25 cellular contexts compared by ENCODE assay signal in genomic region chr10:78910476-78910875, GRCh38.
A peak's percentile ranks its signal among the peaks of the same experiment; 100 is the strongest.
DNase-seq lines count a peak whose midpoint lies in the region; ATAC-seq, FAIRE-seq and TF ChIP-seq lines count a peak whose summit lies in the region.
"Had no signal": no experiment of that assay in that cellular context is flagged by ENCODE, and none has a peak within 500 bp of the region (broad histone marks: within the 10 kb centered on the region; RNA-seq: fewer than 3 reads in every experiment).

No MANE protein-coding gene starts in this region.

- H2BK12ac ChIP-seq in H1 (ENCODE audit: low read depth, low read length) (0 out of 2 replicates have a peak overlapping the region, but pooled peaks have one; percentile 33), neuronal stem cell (ENCODE audit: low read length) (no peak overlapping the region)

- H3K9ac ChIP-seq in H1 (replicated peaks in 1 of 4; ENCODE audit: extremely low read depth in 1 of 4, low read depth in 3 of 4, low read length in 3 of 4) (no peak overlapping the region), neuronal stem cell (ENCODE audit: low read depth, low read length, poor library complexity) (no peak overlapping the region)
- H3K9ac ChIP-seq: BLaER1 treated with 17β-estradiol and CSF1 and Interleukin-3, amounts not matched to agents 10 nM and 100 nM had no signal

- H2BK5ac ChIP-seq in H1 (ENCODE audit: low read depth, low read length) (no peak overlapping the region), neuronal stem cell (ENCODE audit: low read length) (no peak overlapping the region)

- H2AFZ ChIP-seq in H1 (ENCODE audit: low read length) (no peak overlapping the region), neuronal stem cell (ENCODE audit: low read length) (no peak overlapping the region)

- H3K27ac ChIP-seq in C4-2B (peak overlapping the region; percentile 34; the same call in 1 of the 2 replicates), H1 (ENCODE audit: low read depth, low read length) (no peak overlapping the region), neuronal stem cell (replicated peaks; ENCODE audit: low read length) (no peak overlapping the region), sigmoid colon (no peak overlapping the region), spleen (no peak overlapping the region)
- H3K27ac ChIP-seq: 22Rv1; A549; BLaER1 treated with 17β-estradiol and CSF1 and Interleukin-3, amounts not matched to agents 10 nM and 100 nM had no signal

- H2BK15ac ChIP-seq in H1 (ENCODE audit: low read length) = peak overlapping the region; percentile 37; the same call in 1 of the 2 replicates
- peak overlapping the region; percentile 66 for H2BK15ac ChIP-seq in neuronal stem cell (ENCODE audit: low read length)

- H2AK5ac ChIP-seq in H1 (ENCODE audit: low read depth, low read length) = no peak overlapping the region
- H2AK5ac ChIP-seq in neuronal stem cell (ENCODE audit: low read depth, low read length) = peak overlapping the region; percentile 76

- CTCF ChIA-PET in H1 (lab: Charles Lee; ENCODE audit: partially characterized antibody) = interaction anchor here (1.2 to 1.9 kb wide), 2 partner anchors 8 to 57 kb away, joined by 3 to 6 read pairs; no protein-coding TSS in a partner anchor

- H3K14ac ChIP-seq in H1 (ENCODE audit: insufficient read length) (no peak overlapping the region), neuronal stem cell (ENCODE audit: low read length) (no peak overlapping the region)

- no peak overlapping the region for H2BK120ac ChIP-seq in H1 (replicated peaks; ENCODE audit: low read depth, low read length)
- H2BK120ac ChIP-seq in neuronal stem cell (ENCODE audit: low read depth, low read length) = no peak overlapping the region

- FAIRE-seq in H1 (lab: Jason Lieb, UNC) (no peak), urothelium cell line (lab: Jason Lieb, UNC) (no peak)
- FAIRE-seq: A549, GM12891, GM19239 had no signal

- H3K4me2 ChIP-seq in H1 (ENCODE audit: insufficient read depth in 1 of 2, low read depth in 2 of 2, low read length in 2 of 2) (no peak overlapping the region), neuronal stem cell (ENCODE audit: insufficient read depth, low read length, poor library complexity, severe bottlenecking) (no peak overlapping the region)
- H3K4me2 ChIP-seq: A549; BLaER1 treated with 17β-estradiol and CSF1 and Interleukin-3, amounts not matched to agents 10 nM and 100 nM had no signal

- H3K79me1 ChIP-seq in H1 (ENCODE audit: low read depth, low read length) (no peaks in the 10 kb centered on the region), neuronal stem cell (ENCODE audit: low read depth, low read length) (no peaks in the 10 kb centered on the region)

- no peak for DNase-seq in H1 (ENCODE audit: low read depth in 1 of 2, low spot score in 2 of 2)
- DNase-seq in neuronal stem cell (ENCODE audit: low spot score) = no peak
- DNase-seq in sigmoid colon = peak; percentile 36
- DNase-seq in spleen = no peak
- no peak for DNase-seq in urothelium cell line (ENCODE audit: low spot score)
- DNase-seq in cerebellar nuclear complex (lab: John Stamatoyannopoulos, UW) = no peak
- DNase-seq: AML-193; CD4-positive, alpha-beta memory T cell; CD4-positive, CD25-positive, alpha-beta regulatory T cell; CD8-positive, alpha-beta memory T cell; COR-L47; DMS 273 treated with DMSO at 0.1 percent for 48 hours; DMS153; DMS53; DMS79; DND-41; EL; GF-D8 had no signal

- H3K23ac ChIP-seq in H1 (ENCODE audit: insufficient read length) = no peak overlapping the region
- H3K23ac ChIP-seq in neuronal stem cell (ENCODE audit: low read depth, low read length, poor library complexity) = no peak overlapping the region

- TF ChIP-seq RAD21 in H1 (IDR thresholded peaks at IDR 0.05 in 1 of 2, conservative IDR thresholded peaks at IDR 0.05 in 1 of 2; ENCODE audit: low read depth in 2 of 2, low read length in 2 of 2) = no peak

- H3K4ac ChIP-seq in H1 (replicated peaks; ENCODE audit: insufficient read length, low read depth, low read length) (no peak overlapping the region), neuronal stem cell (ENCODE audit: low read length) (no peak overlapping the region)

- WGBS in H1 (ENCODE audit: extremely low coverage in 1 of 2, insufficient coverage in 1 of 2, insufficient read length in 1 of 2, insufficient replicate concordance in 2 of 2, low coverage in 1 of 2, low lambda C conversion rate in 2 of 2, missing lambda C conversion rate in 1 of 2), 2 experiments = 88% methylated on average over 2 of the region's 2 CpGs; no CpG with 5 or more reads in 1 of the 2 experiments
- no CpG with 5 or more reads among the region's 2 CpGs for WGBS in neuronal stem cell (ENCODE audit: extremely low coverage in 2 of 2, insufficient read length in 2 of 2, insufficient replicate concordance in 1 of 2), 2 donors
- 89 to 90% methylated on average over 2 of the region's 2 CpGs for WGBS in sigmoid colon, 2 donors
- 83 to 98% (median 94%) methylated on average over 2 of the region's 2 CpGs for WGBS in spleen, 5 donors

- TF ChIP-seq CTCF in C4-2B (conservative IDR thresholded peaks at IDR 0.05) (no peak), H1 (IDR thresholded peaks at IDR 0.05; ENCODE audit: control extremely low read depth in 1 of 3, insufficient read depth in 1 of 3, low read depth in 1 of 3, low read length in 3 of 3) (no peak), sigmoid colon (IDR thresholded peaks at IDR 0.05) (no peak), spleen (IDR thresholded peaks at IDR 0.05 in 8 of 11, conservative IDR thresholded peaks at IDR 0.05 in 3 of 11) (no peak)

- intact Hi-C loops in sigmoid colon (cut with DNase I) = no loop called here
- intact Hi-C loops in spleen (cut with DNase I; ENCODE audit: low total_unique reads) = no loop called here

- H3K23me2 ChIP-seq in H1 (ENCODE audit: low read depth, low read length) = no peaks in the 10 kb centered on the region

- H3K9me3 ChIP-seq in H1 (ENCODE audit: insufficient read depth in 2 of 2, low read depth in 1 of 2, low read length in 1 of 2) (no peaks in the 10 kb centered on the region), neuronal stem cell (replicated peaks in 1 of 2; ENCODE audit: control insufficient read depth in 2 of 2, insufficient read depth in 1 of 2, low read depth in 1 of 2, low read length in 2 of 2) (no peaks in the 10 kb centered on the region), sigmoid colon (no peaks in the 10 kb centered on the region), spleen (no peaks in the 10 kb centered on the region)
- H3K9me3 ChIP-seq: A549; BLaER1 treated with 17β-estradiol and CSF1 and Interleukin-3, amounts not matched to agents 10 nM and 100 nM had no signal

- H3K4me1 ChIP-seq in H1 (replicated peaks in 1 of 4; ENCODE audit: control insufficient read depth in 3 of 4, insufficient read depth in 4 of 4, low read length in 3 of 4) = peaks cover 8 to 29% (median 21%) of the 10 kb centered on the region in 4 experiments
- peaks cover 34 to 46% of the 10 kb centered on the region in 2 donors for H3K4me1 ChIP-seq in neuronal stem cell (ENCODE audit: control insufficient read depth in 2 of 2, insufficient read depth in 1 of 2, low read depth in 1 of 2, low read length in 2 of 2)
- H3K4me1 ChIP-seq in sigmoid colon = peaks cover 0 to 8% (median 3%) of the 10 kb centered on the region in 4 donors
- H3K4me1 ChIP-seq in spleen = peaks cover 0 to 43% (median 9%) of the 10 kb centered on the region in 6 donors
- H3K4me1 ChIP-seq: A549 had no signal

- H4K91ac ChIP-seq in H1 (replicated peaks; ENCODE audit: insufficient read length, low read length) = no peak overlapping the region
- no peak overlapping the region for H4K91ac ChIP-seq in neuronal stem cell (ENCODE audit: low read depth, low read length, poor library complexity)

- TF ChIP-seq POLR2A in H1 (IDR thresholded peaks at IDR 0.05; ENCODE audit: control extremely low read depth in 1 of 2, low read depth in 2 of 2, low read length in 2 of 2) (no peak), sigmoid colon (IDR thresholded peaks at IDR 0.05) (no peak), spleen (IDR thresholded peaks at IDR 0.05) (no peak)

- ATAC-seq in HG02870 (IDR thresholded peaks at IDR 0.05; ENCODE audit: unreplicated experiment) = no peak
- ATAC-seq: A549 had no signal

- no peak overlapping the region for H3K56ac ChIP-seq in H1 (replicated peaks; ENCODE audit: insufficient read length, low read depth, low read length)

- 0 out of 2 replicates have a peak overlapping the region, but pooled peaks have one; percentile 22 for H2BK20ac ChIP-seq in H1 (ENCODE audit: low read length)

- H4K8ac ChIP-seq in H1 (ENCODE audit: extremely low read depth, insufficient read depth, low read length) (no peak overlapping the region), neuronal stem cell (ENCODE audit: low read depth, low read length) (no peak overlapping the region)

- no peaks in the 10 kb centered on the region for H3K79me2 ChIP-seq in H1 (ENCODE audit: control insufficient read depth in 1 of 2, insufficient read depth in 2 of 2, low read length in 2 of 2)

- no peak overlapping the region for H3K18ac ChIP-seq in H1 (ENCODE audit: extremely low read depth, low read length)
- H3K18ac ChIP-seq in neuronal stem cell (ENCODE audit: low read length) = no peak overlapping the region

- no peak overlapping the region for H4K5ac ChIP-seq in H1 (ENCODE audit: insufficient read length, low read depth, low read length)

- H4K20me1 ChIP-seq in H1 (replicated peaks in 1 of 2; ENCODE audit: control insufficient read depth in 1 of 2, insufficient read depth in 2 of 2, low read length in 2 of 2) = no peaks in the 10 kb centered on the region
- H4K20me1 ChIP-seq: BLaER1 treated with 17β-estradiol and CSF1 and Interleukin-3, amounts not matched to agents 10 nM and 100 nM had no signal

- TF ChIP-seq EP300 in H1 (IDR thresholded peaks at IDR 0.05; ENCODE audit: borderline replicate concordance in 1 of 2, low read depth in 2 of 2, low read length in 2 of 2) = no peak
- no peak for TF ChIP-seq EP300 in sigmoid colon (IDR thresholded peaks at IDR 0.05)

- POLR2A ChIA-PET in H1 (lab: Charles Lee; ENCODE audit: partially characterized antibody) = no interaction called here

- H3K4me3 ChIP-seq in H1 (ENCODE audit: extremely low read depth in 1 of 4, insufficient read depth in 2 of 4, low read depth in 3 of 4, low read length in 4 of 4) (no peak overlapping the region), neuronal stem cell (ENCODE audit: low read length in 2 of 2) (no peak overlapping the region), sigmoid colon (no peak overlapping the region), spleen (no peak overlapping the region)
- H3K4me3 ChIP-seq: A549; BLaER1 treated with 17β-estradiol and CSF1 and Interleukin-3, amounts not matched to agents 10 nM and 100 nM had no signal

- H3K27me3 ChIP-seq in H1 (replicated peaks in 1 of 4; ENCODE audit: control insufficient read depth in 3 of 4, extremely low read depth in 1 of 4, insufficient read depth in 3 of 4, low read length in 3 of 4) (peaks cover 0 to 5% (median 0%) of the 10 kb centered on the region in 4 experiments; a peak in 3 of 7 replicates), neuronal stem cell (ENCODE audit: control insufficient read depth in 3 of 3, insufficient read depth in 3 of 3, low read depth in 1 of 3, low read length in 3 of 3) (peaks cover 0 to 15% (median 0%) of the 10 kb centered on the region in 3 experiments), sigmoid colon (no peaks in the 10 kb centered on the region), spleen (replicated peaks in 1 of 7) (no peaks in the 10 kb centered on the region)
- H3K27me3 ChIP-seq: BLaER1 treated with 17β-estradiol and CSF1 and Interleukin-3, amounts not matched to agents 10 nM and 100 nM had no signal

- no peaks in the 10 kb centered on the region for H3K36me3 ChIP-seq in H1 (ENCODE audit: control insufficient read depth in 2 of 4, insufficient read depth in 4 of 4, low read length in 3 of 4)
- no peaks in the 10 kb centered on the region for H3K36me3 ChIP-seq in neuronal stem cell (replicated peaks in 1 of 2; ENCODE audit: control insufficient read depth in 2 of 2, insufficient read depth in 2 of 2, low read length in 2 of 2)
- H3K36me3 ChIP-seq in sigmoid colon = no peaks in the 10 kb centered on the region
- H3K36me3 ChIP-seq in spleen = no peaks in the 10 kb centered on the region
- H3K36me3 ChIP-seq: BLaER1 treated with 17β-estradiol and CSF1 and Interleukin-3, amounts not matched to agents 10 nM and 100 nM had no signal
